ENCODE assay signal across 10 cellular contexts in the genomic region with DNA sequence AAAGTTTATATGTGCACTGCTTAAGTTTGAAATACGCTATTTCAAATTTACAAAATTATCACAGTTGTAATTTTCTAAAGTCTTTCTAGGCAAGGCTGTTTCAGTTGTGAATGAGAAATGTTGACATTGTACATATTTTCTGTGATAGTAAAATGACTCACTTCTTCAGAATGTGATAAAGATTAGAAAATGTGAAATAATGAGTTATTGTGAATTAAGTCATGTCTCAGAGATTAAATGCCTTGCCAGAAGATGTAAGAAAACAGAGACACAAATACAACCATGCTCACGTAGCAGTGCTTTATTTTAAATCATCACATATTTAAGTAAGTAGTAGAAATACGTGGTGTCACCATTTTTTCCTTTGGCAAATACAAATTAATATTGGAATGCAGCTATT. TPM values are rescaled to one million over a fixed set of nuclear protein-coding genes. Genes with fewer than 3 reads are reported as not detected.
A peak's percentile ranks its signal among the peaks of the same experiment; 100 is the strongest.
DNase-seq lines count a peak whose midpoint lies in the region; ATAC-seq, FAIRE-seq and TF ChIP-seq lines count a peak whose summit lies in the region.
"Had no signal": no experiment of that assay in that cellular context is flagged by ENCODE, and none has a peak within 500 bp of the region (broad histone marks: within the 10 kb centered on the region; RNA-seq: fewer than 3 reads in every experiment).

No MANE protein-coding gene starts in this region.

- no peaks in the 10 kb centered on the region for H3K36me3 Mint-ChIP-seq in activated CD4-positive, alpha-beta memory T cell treated with anti-CD3 and anti-CD28 coated beads for 36 hours
- H3K36me3 Mint-ChIP-seq in naive thymus-derived CD4-positive, alpha-beta T cell = peaks cover 0 to 4% (median 0%) of the 10 kb centered on the region in 5 donors

- H3K9ac ChIP-seq in fibroblast of lung (ENCODE audit: insufficient read depth, low read length) = no peak overlapping the region
- no peak overlapping the region for H3K9ac ChIP-seq in parathyroid adenoma

- CTCF ChIA-PET in activated CD4-positive, alpha-beta memory T cell treated with anti-CD3 and anti-CD28 coated beads for 36 hours (lab: Charles Lee) = no interaction called here
- CTCF ChIA-PET in naive thymus-derived CD4-positive, alpha-beta T cell (lab: Charles Lee) = no interaction called here

- H3K36me3 ChIP-seq in fibroblast of lung (ENCODE audit: control insufficient read depth, insufficient read depth, low read length) (no peaks in the 10 kb centered on the region), parathyroid adenoma (ENCODE audit: control insufficient read depth, insufficient read depth, low read length) (no peaks in the 10 kb centered on the region)
- H3K36me3 ChIP-seq in naive thymus-derived CD4-positive, alpha-beta T cell (ENCODE audit: control insufficient read depth in 2 of 3, insufficient read depth in 3 of 3, low read length in 3 of 3) = no peaks in the 10 kb centered on the region

- no peak overlapping the region for H3K27ac Mint-ChIP-seq in activated CD4-positive, alpha-beta memory T cell treated with anti-CD3 and anti-CD28 coated beads for 36 hours
- H3K27ac Mint-ChIP-seq in naive thymus-derived CD4-positive, alpha-beta T cell = no peak overlapping the region

- H2AFZ ChIP-seq in fibroblast of lung (ENCODE audit: low read length) = no peak overlapping the region
- H2AFZ ChIP-seq in parathyroid adenoma = peak overlapping the region; percentile 79

- intact Hi-C loops in activated CD4-positive, alpha-beta memory T cell treated with anti-CD3 and anti-CD28 coated beads for 36 hours (cut with micrococcal nuclease) = no loop called here
- intact Hi-C loops in naive thymus-derived CD4-positive, alpha-beta T cell (cut with micrococcal nuclease) = no loop called here

- no peak for ATAC-seq in naive thymus-derived CD4-positive, alpha-beta T cell
- ATAC-seq in omental fat pad (ENCODE audit: low FRiP score) (no peak), GM19452 (IDR thresholded peaks at IDR 0.05; ENCODE audit: unreplicated experiment) (no peak)
- ATAC-seq: K562 had no signal

- no peak overlapping the region for H3K27ac ChIP-seq in fibroblast of lung (ENCODE audit: insufficient read depth, low read length)
- peak overlapping the region; percentile 95 for H3K27ac ChIP-seq in parathyroid adenoma
- no peak overlapping the region for H3K27ac ChIP-seq in naive thymus-derived CD4-positive, alpha-beta T cell (ENCODE audit: low read depth, low read length)

- FAIRE-seq in RCC 7860 (lab: Jason Lieb, UNC) = peak; percentile 73
- FAIRE-seq: K562 had no signal

- H3K27me3 Mint-ChIP-seq in activated CD4-positive, alpha-beta memory T cell treated with anti-CD3 and anti-CD28 coated beads for 36 hours = peaks cover 29% of the 10 kb centered on the region
- peaks cover 24 to 50% (median 35%) of the 10 kb centered on the region in 5 donors for H3K27me3 Mint-ChIP-seq in naive thymus-derived CD4-positive, alpha-beta T cell

- H3K9me3 ChIP-seq in fibroblast of lung (ENCODE audit: control insufficient read depth, insufficient read depth, low read depth, low read length) = no peaks in the 10 kb centered on the region
- H3K9me3 ChIP-seq in parathyroid adenoma (ENCODE audit: control insufficient read depth, low read length) = no peaks in the 10 kb centered on the region
- no peaks in the 10 kb centered on the region for H3K9me3 ChIP-seq in naive thymus-derived CD4-positive, alpha-beta T cell (ENCODE audit: control insufficient read depth in 2 of 3, low read length in 3 of 3)
- H3K9me3 ChIP-seq: mucosa of descending colon had no signal

- TF ChIP-seq CTCF in fibroblast of lung (conservative IDR thresholded peaks at IDR 0.05 in 1 of 2, IDR thresholded peaks at IDR 0.05 in 1 of 2; ENCODE audit: low read depth in 1 of 2, low read length in 2 of 2) = no peak
- TF ChIP-seq CTCF in parathyroid adenoma (IDR thresholded peaks at IDR 0.05) = no peak
- TF ChIP-seq CTCF in omental fat pad (IDR thresholded peaks at IDR 0.05) = no peak

- peaks cover 10% of the 10 kb centered on the region for H3K4me1 Mint-ChIP-seq in activated CD4-positive, alpha-beta memory T cell treated with anti-CD3 and anti-CD28 coated beads for 36 hours (ENCODE audit: low read depth)
- peaks cover 0 to 7% (median 4%) of the 10 kb centered on the region in 7 donors for H3K4me1 Mint-ChIP-seq in naive thymus-derived CD4-positive, alpha-beta T cell

- H3K27me3 ChIP-seq in fibroblast of lung (ENCODE audit: control insufficient read depth, insufficient read depth, low read length) (no peaks in the 10 kb centered on the region), parathyroid adenoma (ENCODE audit: control insufficient read depth, insufficient read depth, low read length) (no peaks in the 10 kb centered on the region)
- no peaks in the 10 kb centered on the region for H3K27me3 ChIP-seq in naive thymus-derived CD4-positive, alpha-beta T cell (ENCODE audit: control insufficient read depth in 2 of 2, insufficient read depth in 2 of 2, low read length in 2 of 2)

- no peaks in the 10 kb centered on the region for H3K9me3 Mint-ChIP-seq in activated CD4-positive, alpha-beta memory T cell treated with anti-CD3 and anti-CD28 coated beads for 36 hours
- peaks cover 0 to 1% (median 0%) of the 10 kb centered on the region in 11 donors for H3K9me3 Mint-ChIP-seq in naive thymus-derived CD4-positive, alpha-beta T cell

- H3K4me2 ChIP-seq in fibroblast of lung (ENCODE audit: extremely low read depth, insufficient read depth, low read length) (peak overlapping the region; percentile 75), parathyroid adenoma (ENCODE audit: low read length) (peak overlapping the region; percentile 77)

- H3K4me1 ChIP-seq in fibroblast of lung (ENCODE audit: control insufficient read depth, extremely low read depth, insufficient read depth, low read length) (peaks cover 4% of the 10 kb centered on the region), parathyroid adenoma (no peaks in the 10 kb centered on the region)
- no peaks in the 10 kb centered on the region for H3K4me1 ChIP-seq in naive thymus-derived CD4-positive, alpha-beta T cell (ENCODE audit: control insufficient read depth in 2 of 2, insufficient read depth in 2 of 2, low read length in 2 of 2)

- DNase-seq in GM03348 (ENCODE audit: low spot score) (peak; percentile 45), RCC 7860 (ENCODE audit: low spot score) (peak; percentile 15), fibroblast of lung (ENCODE audit: low read depth in 2 of 2) (peak; percentile 30 to 64), omental fat pad (ENCODE audit: low spot score) (no peak)
- no peak for DNase-seq in activated CD4-positive, alpha-beta memory T cell treated with anti-CD3 and anti-CD28 coated beads for 36 hours
- DNase-seq in naive thymus-derived CD4-positive, alpha-beta T cell = no peak
- DNase-seq: mucosa of descending colon had no signal

- H3K4me3 Mint-ChIP-seq in activated CD4-positive, alpha-beta memory T cell treated with anti-CD3 and anti-CD28 coated beads for 36 hours = no peak overlapping the region
- H3K4me3 Mint-ChIP-seq in naive thymus-derived CD4-positive, alpha-beta T cell = peak overlapping the region in 1 of 10 donors; percentile 36

- no peaks in the 10 kb centered on the region for H3K79me2 ChIP-seq in fibroblast of lung (ENCODE audit: control insufficient read depth, insufficient read depth, low read length)
- peaks cover 22% of the 10 kb centered on the region for H3K79me2 ChIP-seq in parathyroid adenoma

- POLR2A ChIA-PET in activated CD4-positive, alpha-beta memory T cell treated with anti-CD3 and anti-CD28 coated beads for 36 hours (lab: Charles Lee) = no interaction called here
- POLR2A ChIA-PET in naive thymus-derived CD4-positive, alpha-beta T cell (lab: Charles Lee) = no interaction called here

- H3K4me3 ChIP-seq in fibroblast of lung (replicated peaks in 1 of 4; ENCODE audit: control extremely low read depth in 1 of 4, insufficient read depth in 1 of 4, low read depth in 3 of 4, low read length in 4 of 4) = peak overlapping the region in 3 of 4 experiments; percentile 30 to 55 (median 51)
- peak overlapping the region; percentile 66 for H3K4me3 ChIP-seq in parathyroid adenoma (ENCODE audit: low read depth, low read length)
- no peak overlapping the region for H3K4me3 ChIP-seq in naive thymus-derived CD4-positive, alpha-beta T cell (ENCODE audit: low read length)
- H3K4me3 ChIP-seq: K562, mucosa of descending colon had no signal

- no peaks in the 10 kb centered on the region for H4K20me1 ChIP-seq in fibroblast of lung (ENCODE audit: control insufficient read depth, extremely low read depth, insufficient read depth, low read length)

RNA-seq across cellular contexts. Expression of gene CLCN4, which starts 0.8 kb away (rescaled TPM):
- total RNA-seq in fibroblast of lung (2.1 and 4.0 TPM in 2 replicates), omental fat pad (1 to 10 TPM; 1.2 to 3.9 (median 2.3) TPM)
- polyA plus RNA-seq in fibroblast of lung = 0.70 and 2.2 TPM in 2 replicates
- 0.62 and 1.6 TPM in 2 replicates for polyA plus RNA-seq in fibroblast of lung (2012)
- polyA minus RNA-seq in fibroblast of lung (ENCODE audit: low replicate concordance) = 2.0 and 5.9 TPM in 2 replicates
- not detected for total RNA-seq in activated CD4-positive, alpha-beta memory T cell treated with anti-CD3 and anti-CD28 coated beads for 36 hours
- under 1 TPM in 4 of 5 experiments, not detected in 1; 0.11 to 0.42 (median 0.20) TPM for total RNA-seq in naive thymus-derived CD4-positive, alpha-beta T cell
- polyA plus RNA-seq in naive thymus-derived CD4-positive, alpha-beta T cell = under 1 TPM in 1 of 2 donors, not detected in 1; 0.02 TPM

Comparison
In these comparisons a context has a peak if more than half of its experiments do, and no peak if none do; other contexts are left out.
1. DNase-seq: peak in GM03348 (single experiment), RCC 7860 (single experiment) and fibroblast of lung (2 of 2); none in activated CD4-positive, alpha-beta memory T cell treated with anti-CD3 and anti-CD28 coated beads for 36 hours (single experiment), naive thymus-derived CD4-positive, alpha-beta T cell (0 of 9) and omental fat pad (single experiment).